Comparison of ENCODE assay signal across 8 cellular contexts in the genomic region with DNA sequence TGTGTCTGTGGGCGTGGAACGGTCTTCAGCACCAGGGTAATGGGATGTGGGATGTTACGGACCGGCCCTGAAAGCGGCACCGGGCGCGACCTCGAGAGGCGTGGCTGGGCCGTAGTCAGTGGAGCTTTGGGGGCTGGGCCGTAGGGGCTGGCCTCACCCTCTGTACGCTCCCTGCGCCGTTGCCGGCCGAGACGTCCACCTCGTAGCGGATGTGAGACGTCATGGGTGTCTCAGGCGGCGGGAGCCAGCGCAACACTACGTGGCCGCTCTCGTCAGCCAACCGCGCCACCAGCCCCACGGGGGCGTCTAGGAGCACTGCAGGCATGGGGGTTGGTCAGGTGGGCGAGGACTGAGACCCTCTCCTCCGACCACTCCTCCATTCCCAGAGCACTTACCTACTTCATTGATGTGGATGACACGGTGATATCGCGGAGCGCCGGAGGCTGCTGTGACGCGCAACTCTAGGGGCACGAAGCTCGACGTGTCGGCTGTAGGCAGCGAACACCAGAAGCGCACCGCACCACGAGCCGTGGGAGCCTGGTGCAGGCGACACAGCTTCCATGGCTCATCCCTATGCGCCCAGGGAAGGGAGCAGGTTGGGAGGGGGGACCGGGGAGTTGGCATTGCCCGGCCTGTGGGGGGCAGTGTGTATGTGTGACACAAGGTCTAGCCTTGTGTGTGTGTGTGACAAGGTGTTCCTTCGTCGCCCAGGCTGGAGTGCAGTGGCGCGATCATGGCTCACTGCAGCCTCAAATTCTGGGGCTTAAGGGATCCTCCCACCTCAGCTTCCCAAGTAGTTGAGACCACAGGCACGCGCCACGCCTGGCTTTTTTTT. TPM values are rescaled to one million over a fixed set of nuclear protein-coding genes. Genes with fewer than 3 reads are reported as not detected.
DNase-seq lines count a peak whose midpoint lies in the region; ATAC-seq and TF ChIP-seq lines count a peak whose summit lies in the region.

No MANE protein-coding gene starts in this region.

- ATAC-seq in DND-41 (ENCODE audit: insufficient read depth, low read depth), result 0 out of 3 replicates have a peak, but pooled peaks have one; percentile 1
- peak; percentile 54 for ATAC-seq in GM21515 (IDR thresholded peaks at IDR 0.05; ENCODE audit: unreplicated experiment)
- ATAC-seq in activated naive CD8-positive, alpha-beta T cell treated with anti-CD3 and anti-CD28 coated beads, Interleukin-2, amount 10 ng/mL, durations not matched to agents 7 days and 5 days (ENCODE audit: low read depth), result peak; percentile 71

- H3F3A ChIP-seq in SK-N-SH (replicated peaks; ENCODE audit: insufficient read depth), result peaks cover 32% of the 10 kb centered on the region

- TF ChIP-seq EP300 in SK-N-SH (IDR thresholded peaks at IDR 0.05; ENCODE audit: borderline replicate concordance in 1 of 2, low read depth in 1 of 2, low read length in 1 of 2), result no peak

- DNase-seq in DND-41, result no peak
- peak in 70 of 76 experiments; percentile 39 to 98 (median 76) for DNase-seq in HUDEP-2 (lab: John Stamatoyannopoulos, UW; ENCODE audit: unreplicated experiment in 76 of 76)
- DNase-seq in SK-N-SH, result peak; percentile 82
- peak; percentile 86 for DNase-seq in activated naive CD8-positive, alpha-beta T cell treated with anti-CD3 and anti-CD28 coated beads, Interleukin-2, amount 10 ng/mL, durations not matched to agents 7 days and 5 days
- peak; percentile 77 for DNase-seq in hepatocyte (ENCODE audit: low spot score)
- peak; percentile 53 to 79 for DNase-seq in stimulated activated CD4-positive, alpha-beta T cell treated with anti-CD3 and anti-CD28 coated beads, Interleukin-12 subunit alpha, Interleukin-12 subunit beta, amount 100 ng/mL, for 24 hours (ENCODE audit: low read depth in 2 of 2)
- no peak for DNase-seq in mesenteric fat pad (ENCODE audit: low spot score)

- TF ChIP-seq CTCF in DND-41 (IDR thresholded peaks at IDR 0.05; ENCODE audit: borderline replicate concordance, extremely low read depth, low read length, poor library complexity, severe bottlenecking) (peak; percentile 34), SK-N-SH (IDR thresholded peaks at IDR 0.05) (peak; percentile 51), hepatocyte (IDR thresholded peaks at IDR 0.05; ENCODE audit: poor library complexity) (peak; percentile 21)

- CTCF ChIA-PET in SK-N-SH (lab: Yijun Ruan, JAX), result interaction anchor here (0.6 to 6.4 kb wide), 43 partner anchors 7 to 202 kb away, joined by 3 to 85 read pairs (median 5); a partner anchor contains a TSS

- H3K9me3 ChIP-seq in DND-41 (ENCODE audit: insufficient read depth, low read length, severe bottlenecking), result no peaks in the 10 kb centered on the region
- no peaks in the 10 kb centered on the region for H3K9me3 ChIP-seq in SK-N-SH
- no peaks in the 10 kb centered on the region for H3K9me3 ChIP-seq in hepatocyte (ENCODE audit: low read depth)

- H3K4me2 ChIP-seq in DND-41 (ENCODE audit: insufficient read depth, low read length) (peak overlapping the region; percentile 78), SK-N-SH (peak overlapping the region; percentile 79), hepatocyte (peak overlapping the region; percentile 82)

- H3K79me2 ChIP-seq in DND-41 (ENCODE audit: insufficient read depth, low read length), result peaks cover 13% of the 10 kb centered on the region
- peaks cover 12% of the 10 kb centered on the region; the same call in 1 of the 2 replicates for H3K79me2 ChIP-seq in SK-N-SH (ENCODE audit: insufficient read depth)
- peaks cover 4% of the 10 kb centered on the region for H3K79me2 ChIP-seq in hepatocyte

- H3K36me3 ChIP-seq in DND-41 (ENCODE audit: insufficient read depth, low read length) (peaks cover 15% of the 10 kb centered on the region), SK-N-SH (replicated peaks in 1 of 2; ENCODE audit: control insufficient read depth in 1 of 2, insufficient read depth in 2 of 2, low read length in 1 of 2) (no peaks in the 10 kb centered on the region), hepatocyte (replicated peaks; ENCODE audit: insufficient read depth, low read depth) (no peaks in the 10 kb centered on the region)

- POLR2A ChIA-PET in SK-N-SH (lab: Yijun Ruan, JAX), result interaction anchor here (0.6 to 4.3 kb wide), 9 partner anchors 10 to 111 kb away, joined by 3 to 30 read pairs (median 6); a partner anchor contains a TSS
- POLR2A ChIA-PET in activated naive CD8-positive, alpha-beta T cell treated with anti-CD3 and anti-CD28 coated beads, Interleukin-2, amount 10 ng/mL, durations not matched to agents 7 days and 5 days (lab: Charles Lee), result interaction anchor here (0.6 to 2.2 kb wide), 21 partner anchors 9 to 421 kb away, joined by 3 to 18 read pairs (median 3); a partner anchor contains a TSS

- H3K9me2 ChIP-seq in SK-N-SH (no peaks in the 10 kb centered on the region), hepatocyte (replicated peaks; ENCODE audit: insufficient read depth) (no peaks in the 10 kb centered on the region)

- H3K36me3 Mint-ChIP-seq in activated naive CD8-positive, alpha-beta T cell treated with anti-CD3 and anti-CD28 coated beads, Interleukin-2, amount 10 ng/mL, durations not matched to agents 7 days and 5 days, result peaks cover 9% of the 10 kb centered on the region

- H3K27me3 ChIP-seq in DND-41 (ENCODE audit: insufficient read depth, low read length, poor library complexity) (no peaks in the 10 kb centered on the region), SK-N-SH (ENCODE audit: insufficient read depth) (no peaks in the 10 kb centered on the region), hepatocyte (no peaks in the 10 kb centered on the region)

- H3K9ac ChIP-seq in DND-41 (ENCODE audit: low read depth, low read length) (peak overlapping the region; percentile 74; the same call in 1 of the 2 replicates), SK-N-SH (peak overlapping the region; percentile 56; the same call in 1 of the 2 replicates)

- peak overlapping the region; percentile 92 for H2AFZ ChIP-seq in DND-41 (ENCODE audit: low read depth, low read length)
- peak overlapping the region; percentile 73; the same call in 1 of the 2 replicates for H2AFZ ChIP-seq in SK-N-SH (ENCODE audit: low read depth)
- H2AFZ ChIP-seq in hepatocyte, result peak overlapping the region; percentile 20

- TF ChIP-seq RAD21 in SK-N-SH (IDR thresholded peaks at IDR 0.05; ENCODE audit: low read length), result no peak

- no peaks in the 10 kb centered on the region for H4K20me1 ChIP-seq in DND-41 (ENCODE audit: insufficient read depth, low read length)
- H4K20me1 ChIP-seq in SK-N-SH (ENCODE audit: insufficient read depth), result no peaks in the 10 kb centered on the region
- no peaks in the 10 kb centered on the region for H4K20me1 ChIP-seq in hepatocyte (ENCODE audit: insufficient read depth, poor library complexity, severe bottlenecking)

- H3K27ac ChIP-seq in DND-41 (ENCODE audit: low read length) (no peak overlapping the region), SK-N-SH (ENCODE audit: low read depth in 2 of 2, low read length in 1 of 2) (peak overlapping the region; percentile 13 to 51; a peak in 3 of 4 replicates), hepatocyte (peak overlapping the region; percentile 50)

- whole genome bisulfite sequencing in SK-N-SH (ENCODE audit: low lambda C conversion rate), result 9% methylated on average over 39 of the region's 60 CpGs
- WGBS in hepatocyte (ENCODE audit: low lambda C conversion rate, missing lambda C conversion rate), result 10% methylated on average over 59 of the region's 60 CpGs

- H3K4me3 Mint-ChIP-seq in activated naive CD8-positive, alpha-beta T cell treated with anti-CD3 and anti-CD28 coated beads, Interleukin-2, amount 10 ng/mL, durations not matched to agents 7 days and 5 days, result peak overlapping the region; percentile 97

- H3K4me1 ChIP-seq in DND-41 (ENCODE audit: insufficient read depth, low read length) (peaks cover 42% of the 10 kb centered on the region), SK-N-SH (ENCODE audit: control insufficient read depth in 1 of 2, insufficient read depth in 2 of 2, low read depth in 1 of 2, low read length in 1 of 2) (peaks cover 16 to 17% of the 10 kb centered on the region in 2 experiments; a peak in 3 of 4 replicates), hepatocyte (ENCODE audit: insufficient read depth) (peaks cover 11% of the 10 kb centered on the region)

- H3K27me3 Mint-ChIP-seq in activated naive CD8-positive, alpha-beta T cell treated with anti-CD3 and anti-CD28 coated beads, Interleukin-2, amount 10 ng/mL, durations not matched to agents 7 days and 5 days, result peaks cover 20% of the 10 kb centered on the region

- H3K4me3 ChIP-seq in DND-41 (ENCODE audit: low read depth in 1 of 2, low read length in 2 of 2), result peak overlapping the region; percentile 52 to 85; a peak in 3 of 4 replicates
- peak overlapping the region; percentile 61 to 70 for H3K4me3 ChIP-seq in SK-N-SH (ENCODE audit: low read depth in 2 of 2, low read length in 1 of 2)
- H3K4me3 ChIP-seq in hepatocyte, result peak overlapping the region; percentile 9

- H3K9me3 Mint-ChIP-seq in activated naive CD8-positive, alpha-beta T cell treated with anti-CD3 and anti-CD28 coated beads, Interleukin-2, amount 10 ng/mL, durations not matched to agents 7 days and 5 days, result no peaks in the 10 kb centered on the region

- peak overlapping the region; percentile 100 for H3K27ac Mint-ChIP-seq in activated naive CD8-positive, alpha-beta T cell treated with anti-CD3 and anti-CD28 coated beads, Interleukin-2, amount 10 ng/mL, durations not matched to agents 7 days and 5 days

- H3K4me1 Mint-ChIP-seq in activated naive CD8-positive, alpha-beta T cell treated with anti-CD3 and anti-CD28 coated beads, Interleukin-2, amount 10 ng/mL, durations not matched to agents 7 days and 5 days, result peaks cover 25% of the 10 kb centered on the region

RNA-seq across cellular contexts. Expression of a gene that starts 2.4 kb away (rescaled TPM):
- polyA plus RNA-seq in SK-N-SH (2012; rRNA removed) (15.4 and 16.8 TPM in 2 replicates), hepatocyte (34.2 and 46.8 TPM in 2 replicates)
- 5.3 and 7.9 TPM in 2 replicates for polyA plus RNA-seq in SK-N-SH (2012; cell fraction: cytosol; rRNA removed)
- polyA plus RNA-seq in SK-N-SH (2012; cell fraction: nucleus; rRNA removed), result 79.3 and 81.6 TPM in 2 replicates
- 1 to 10 TPM; 8.3 to 8.8 TPM for total RNA-seq in activated naive CD8-positive, alpha-beta T cell treated with anti-CD3 and anti-CD28 coated beads, Interleukin-2, amount 10 ng/mL, durations not matched to agents 7 days and 5 days
- total RNA-seq in hepatocyte (16.6 and 20.9 TPM in 2 replicates), mesenteric fat pad (9.6 TPM)

RNA-seq across cellular contexts. Expression of a gene that starts 7.3 kb away (rescaled TPM):
- polyA plus RNA-seq in SK-N-SH (2012; rRNA removed) (2.8 and 3.0 TPM in 2 replicates), hepatocyte (4.0 and 4.9 TPM in 2 replicates)
- polyA plus RNA-seq in SK-N-SH (2012; cell fraction: cytosol; rRNA removed), result 1.5 and 2.2 TPM in 2 replicates
- polyA plus RNA-seq in SK-N-SH (2012; cell fraction: nucleus; rRNA removed), result 5.3 and 6.2 TPM in 2 replicates
- total RNA-seq in activated naive CD8-positive, alpha-beta T cell treated with anti-CD3 and anti-CD28 coated beads, Interleukin-2, amount 10 ng/mL, durations not matched to agents 7 days and 5 days, result 1 to 10 TPM; 3.0 to 3.3 TPM
- total RNA-seq in hepatocyte (2.2 and 3.1 TPM in 2 replicates), mesenteric fat pad (1.2 TPM)

RNA-seq across cellular contexts. Expression of a gene that starts 26.5 kb away (rescaled TPM):
- polyA plus RNA-seq in SK-N-SH (2012; rRNA removed) (18.9 and 26.2 TPM in 2 replicates), hepatocyte (41.7 and 47.0 TPM in 2 replicates)
- 10.6 and 17.6 TPM in 2 replicates for polyA plus RNA-seq in SK-N-SH (2012; cell fraction: cytosol; rRNA removed)
- 54.9 and 71.2 TPM in 2 replicates for polyA plus RNA-seq in SK-N-SH (2012; cell fraction: nucleus; rRNA removed)
- total RNA-seq in activated naive CD8-positive, alpha-beta T cell treated with anti-CD3 and anti-CD28 coated beads, Interleukin-2, amount 10 ng/mL, durations not matched to agents 7 days and 5 days, result 1 to 10 TPM; 5.5 to 6.3 TPM
- total RNA-seq in hepatocyte (10.9 and 25.9 TPM in 2 replicates), mesenteric fat pad (26.0 TPM)

RNA-seq across cellular contexts. Expression of a gene that starts 35.4 kb away (rescaled TPM):
- polyA plus RNA-seq in SK-N-SH (2012; rRNA removed) (25.2 and 30.1 TPM in 2 replicates), hepatocyte (27.1 and 46.3 TPM in 2 replicates)
- polyA plus RNA-seq in SK-N-SH (2012; cell fraction: cytosol; rRNA removed), result 11.0 and 15.1 TPM in 2 replicates
- polyA plus RNA-seq in SK-N-SH (2012; cell fraction: nucleus; rRNA removed), result 160 and 203 TPM in 2 replicates
- 10 to 100 TPM; 36.2 to 40.7 TPM for total RNA-seq in activated naive CD8-positive, alpha-beta T cell treated with anti-CD3 and anti-CD28 coated beads, Interleukin-2, amount 10 ng/mL, durations not matched to agents 7 days and 5 days
- total RNA-seq in hepatocyte (10.1 and 14.6 TPM in 2 replicates), mesenteric fat pad (16.4 TPM)

RNA-seq across cellular contexts. Expression of a gene that starts 35.7 kb away (rescaled TPM):
- polyA plus RNA-seq in SK-N-SH (2012; rRNA removed) (209 and 219 TPM in 2 replicates), hepatocyte (199 and 212 TPM in 2 replicates)
- polyA plus RNA-seq in SK-N-SH (2012; cell fraction: cytosol; rRNA removed), result 112 and 154 TPM in 2 replicates
- 172 and 193 TPM in 2 replicates for polyA plus RNA-seq in SK-N-SH (2012; cell fraction: nucleus; rRNA removed)
- 10 to 100 TPM; 29.4 to 35.2 TPM for total RNA-seq in activated naive CD8-positive, alpha-beta T cell treated with anti-CD3 and anti-CD28 coated beads, Interleukin-2, amount 10 ng/mL, durations not matched to agents 7 days and 5 days
- total RNA-seq in hepatocyte (188 TPM in 2 replicates), mesenteric fat pad (54.3 TPM)

Comparison
In these comparisons a context has a peak if more than half of its experiments do, and no peak if none do; other contexts are left out.
1. ATAC-seq: peak in every context shown above with its lines; median percentile 71 in activated naive CD8-positive, alpha-beta T cell treated with anti-CD3 and anti-CD28 coated beads, Interleukin-2, amount 10 ng/mL, durations not matched to agents 7 days and 5 days; 54 in GM21515; 1 in DND-41.
2. DNase-seq: peak in HUDEP-2 (70 of 76), SK-N-SH (single experiment), activated naive CD8-positive, alpha-beta T cell treated with anti-CD3 and anti-CD28 coated beads, Interleukin-2, amount 10 ng/mL, durations not matched to agents 7 days and 5 days (single experiment), hepatocyte (single experiment) and stimulated activated CD4-positive, alpha-beta T cell treated with anti-CD3 and anti-CD28 coated beads, Interleukin-12 subunit alpha, Interleukin-12 subunit beta, amount 100 ng/mL, for 24 hours (2 of 2); none in DND-41 (single experiment) and mesenteric fat pad (single experiment).
3. H2AFZ ChIP-seq: peak in every context shown above with its lines; median percentile 92 in DND-41; 73 in SK-N-SH; 20 in hepatocyte.
4. H3K4me3 ChIP-seq: peak in every context shown above with its lines; median percentile 68 in DND-41; 66 in SK-N-SH; 9 in hepatocyte.
5. Peak in every context shown above with its lines, with median percentiles within 50 percentile points of each other: H3K4me2 ChIP-seq and CTCF ChIP-seq.